ENCODE assay signal across 9 cellular contexts in genomic region chr22:28917747-28918543, GRCh38. TPM values are rescaled to one million over a fixed set of nuclear protein-coding genes. Genes with fewer than 3 reads are reported as not detected.
DNase-seq lines count a peak whose midpoint lies in the region; ATAC-seq lines count a peak whose summit lies in the region.
"Had no signal": no experiment of that assay in that cellular context is flagged by ENCODE, and none has a peak within 500 bp of the region (broad histone marks: within the 10 kb centered on the region; RNA-seq: fewer than 3 reads in every experiment).

No MANE protein-coding gene starts in this region.

- peaks cover 2% of the 10 kb centered on the region for H3K79me1 ChIP-seq in neuronal stem cell (ENCODE audit: low read depth, low read length)

- H4K8ac ChIP-seq in neuronal stem cell (ENCODE audit: low read depth, low read length): no peak overlapping the region

- H3K9me3 ChIP-seq in esophagus (ENCODE audit: control insufficient read depth in 2 of 2, insufficient read depth in 1 of 2, low read depth in 1 of 2, low read length in 1 of 2) (no peaks in the 10 kb centered on the region), neuronal stem cell (replicated peaks in 1 of 2; ENCODE audit: control insufficient read depth in 2 of 2, insufficient read depth in 1 of 2, low read depth in 1 of 2, low read length in 2 of 2) (no peaks in the 10 kb centered on the region), MG63 (no peaks in the 10 kb centered on the region)

- H3K36me3 ChIP-seq in esophagus (ENCODE audit: control insufficient read depth in 2 of 2, insufficient read depth in 2 of 2, low read length in 1 of 2) (no peaks in the 10 kb centered on the region), neuronal stem cell (replicated peaks in 1 of 2; ENCODE audit: control insufficient read depth in 2 of 2, insufficient read depth in 2 of 2, low read length in 2 of 2) (peaks cover 0 to 5% of the 10 kb centered on the region in 2 donors), MG63 (no peaks in the 10 kb centered on the region)

- no peak for ATAC-seq in GM21528 (IDR thresholded peaks at IDR 0.05; ENCODE audit: low FRiP score, unreplicated experiment)
- no peak for ATAC-seq in GM19397 (IDR thresholded peaks at IDR 0.05; ENCODE audit: unreplicated experiment)

- peak overlapping the region; percentile 50 for H2BK120ac ChIP-seq in neuronal stem cell (ENCODE audit: low read depth, low read length)

- WGBS in esophagus, 2 donors: 31 to 33% methylated on average over 12 of the region's 12 CpGs
- WGBS in neuronal stem cell (ENCODE audit: extremely low coverage in 2 of 2, insufficient read length in 2 of 2, insufficient replicate concordance in 1 of 2), 2 donors: no CpG with 5 or more reads among the region's 12 CpGs

- H3K9ac ChIP-seq in neuronal stem cell (ENCODE audit: low read depth, low read length, poor library complexity): no peak overlapping the region

- H3K27me3 ChIP-seq in esophagus (ENCODE audit: control insufficient read depth in 1 of 2, insufficient read depth in 2 of 2, low read length in 2 of 2): no peaks in the 10 kb centered on the region
- no peaks in the 10 kb centered on the region for H3K27me3 ChIP-seq in neuronal stem cell (ENCODE audit: control insufficient read depth in 3 of 3, insufficient read depth in 3 of 3, low read depth in 1 of 3, low read length in 3 of 3)
- no peaks in the 10 kb centered on the region for H3K27me3 ChIP-seq in MG63

- H3K27ac ChIP-seq in esophagus (ENCODE audit: low read depth in 2 of 2, low read length in 1 of 2) (peak overlapping the region; percentile 24 to 76), neuronal stem cell (replicated peaks; ENCODE audit: low read length) (peak overlapping the region; percentile 78)

- H3K23ac ChIP-seq in neuronal stem cell (ENCODE audit: low read depth, low read length, poor library complexity): no peak overlapping the region

- no peak overlapping the region for H3K4me3 ChIP-seq in esophagus (ENCODE audit: low read depth in 1 of 2, low read length in 2 of 2)
- peak overlapping the region in 1 of 2 donors; percentile 2 for H3K4me3 ChIP-seq in neuronal stem cell (ENCODE audit: low read length in 2 of 2)
- H3K4me3 ChIP-seq in MG63: no peak overlapping the region

- no peak overlapping the region for H4K91ac ChIP-seq in neuronal stem cell (ENCODE audit: low read depth, low read length, poor library complexity)

- DNase-seq in DMS 273 treated with DMSO at 0.1 percent for 48 hours (lab: John Stamatoyannopoulos, UW): peak; percentile 72
- peak; percentile 64 for DNase-seq in NCI-H2227 (lab: John Stamatoyannopoulos, UW; ENCODE audit: unreplicated experiment)
- peak; percentile 65 for DNase-seq in neuronal stem cell (ENCODE audit: low spot score)
- DNase-seq in stimulated activated CD4-positive, alpha-beta T cell treated with anti-CD3 and anti-CD28 coated beads, Interleukin-15, amount 100 ng/mL, for 24 hours: no peak
- DNase-seq in MG63: no peak
- DNase-seq: activated naive CD4-positive, alpha-beta T cell treated with anti-CD3 and anti-CD28 coated beads for 36 hours had no signal

- H2AK5ac ChIP-seq in neuronal stem cell (ENCODE audit: low read depth, low read length): peak overlapping the region; percentile 70

- peak overlapping the region; percentile 79 for H3K18ac ChIP-seq in neuronal stem cell (ENCODE audit: low read length)

- no peak overlapping the region for H3K14ac ChIP-seq in neuronal stem cell (ENCODE audit: low read length)

- H3K4me2 ChIP-seq in neuronal stem cell (ENCODE audit: insufficient read depth, low read length, poor library complexity, severe bottlenecking): peak overlapping the region; percentile 40

- no peak overlapping the region for H2BK15ac ChIP-seq in neuronal stem cell (ENCODE audit: low read length)

- no peak overlapping the region for H2AFZ ChIP-seq in neuronal stem cell (ENCODE audit: low read length)

- no peak overlapping the region for H2BK5ac ChIP-seq in neuronal stem cell (ENCODE audit: low read length)

- H3K4ac ChIP-seq in neuronal stem cell (ENCODE audit: low read length): no peak overlapping the region

- peak overlapping the region; percentile 89 for H2BK12ac ChIP-seq in neuronal stem cell (ENCODE audit: low read length)

- H3K4me1 ChIP-seq in esophagus (ENCODE audit: control insufficient read depth in 2 of 2, insufficient read depth in 2 of 2, low read length in 1 of 2) (peaks cover 0 to 15% of the 10 kb centered on the region in 2 donors), neuronal stem cell (ENCODE audit: control insufficient read depth in 2 of 2, insufficient read depth in 1 of 2, low read depth in 1 of 2, low read length in 2 of 2) (peaks cover 29 to 34% of the 10 kb centered on the region in 2 donors)

RNA-seq across cellular contexts. Expression of gene ZNRF3, which starts 34.6 kb away (rescaled TPM):
- 1 to 10 TPM; 1.6 to 2.8 TPM for polyA plus RNA-seq in esophagus
- 9.4 TPM for polyA plus RNA-seq in neuronal stem cell (2013, experiment 1 of 2)
- polyA plus RNA-seq in neuronal stem cell (2013, experiment 2 of 2): 9.0 TPM
- total RNA-seq in MG63 (2014; rRNA removed; shearing (Covaris generic); ENCODE audit: low replicate concordance): 2.1 and 2.2 TPM in 2 replicates

Comparison
In these comparisons a context has a peak if more than half of its experiments do, and no peak if none do; other contexts are left out.
1. DNase-seq: peak in DMS 273 treated with DMSO at 0.1 percent for 48 hours (single experiment), NCI-H2227 (single experiment) and neuronal stem cell (single experiment); none in stimulated activated CD4-positive, alpha-beta T cell treated with anti-CD3 and anti-CD28 coated beads, Interleukin-15, amount 100 ng/mL, for 24 hours (single experiment) and MG63 (single experiment).